In genomic region chr13:48186722-48187121, GRCh38 we compare ENCODE assay signal across 15 cellular contexts. TPM values are rescaled to one million over a fixed set of nuclear protein-coding genes. Genes with fewer than 3 reads are reported as not detected.
DNase-seq lines count a peak whose midpoint lies in the region; ATAC-seq and TF ChIP-seq lines count a peak whose summit lies in the region.
"Had no signal": no experiment of that assay in that cellular context is flagged by ENCODE, and none has a peak within 500 bp of the region (broad histone marks: within the 10 kb centered on the region; RNA-seq: fewer than 3 reads in every experiment).

No MANE protein-coding gene starts in this region.

- peak overlapping the region; percentile 58 to 61 for H3K4me3 Mint-ChIP-seq in stimulated activated naive CD8-positive, alpha-beta T cell treated with anti-CD3 and anti-CD28 coated beads, Interleukin-15, amount 100 ng/mL, for 72 hours
- peak overlapping the region in 6 of 8 donors; percentile 1 to 86 (median 72) for H3K4me3 Mint-ChIP-seq in naive B cell
- no peak overlapping the region for H3K4me3 Mint-ChIP-seq in stimulated activated naive B cell treated with anti-CD40 and anti-IgM and Interleukin-4, amounts not matched to agents 10 μg/mL and 1 μg/mL and 100 μg/mL, for 72 hours

- no peaks in the 10 kb centered on the region for H3K36me3 ChIP-seq in KOPT-K1 (ENCODE audit: insufficient read depth, low read length)
- H3K36me3 ChIP-seq in right atrium auricular region, result no peaks in the 10 kb centered on the region
- H3K36me3 ChIP-seq: BE2C had no signal

- TF ChIP-seq CTCF in right atrium auricular region (IDR thresholded peaks at IDR 0.05), result no peak

- no peaks in the 10 kb centered on the region for H3K9me3 Mint-ChIP-seq in stimulated activated naive CD8-positive, alpha-beta T cell treated with anti-CD3 and anti-CD28 coated beads, Interleukin-15, amount 100 ng/mL, for 72 hours
- H3K9me3 Mint-ChIP-seq in naive B cell, result no peaks in the 10 kb centered on the region
- no peaks in the 10 kb centered on the region for H3K9me3 Mint-ChIP-seq in stimulated activated naive B cell treated with anti-CD40 and anti-IgM and Interleukin-4, amounts not matched to agents 10 μg/mL and 1 μg/mL and 100 μg/mL, for 72 hours

- no peak for DNase-seq in stimulated activated naive CD8-positive, alpha-beta T cell treated with anti-CD3 and anti-CD28 coated beads, Interleukin-15, amount 100 ng/mL, for 72 hours
- DNase-seq in stimulated activated naive CD8-positive, alpha-beta T cell treated with anti-CD3 and anti-CD28 coated beads, Interleukin-15, Interleukin-2, amounts not matched to agents 100 U/mL and 50 U/mL, for 24 hours, result no peak
- no peak for DNase-seq in naive B cell
- DNase-seq in right atrium auricular region (ENCODE audit: low spot score), result no peak
- no peak for DNase-seq in stimulated activated naive B cell treated with anti-CD40 and anti-IgM and Interleukin-4, amounts not matched to agents 10 μg/mL and 1 μg/mL and 100 μg/mL, for 72 hours
- DNase-seq: BE2C, COR-L47, DMS153, H7, NCI-H1436, NCI-H2081 treated with DMSO at 0.1 percent for 48 hours, NCI-H524, SIG-M5 had no signal

- no peaks in the 10 kb centered on the region for H3K27me3 ChIP-seq in right atrium auricular region
- H3K27me3 ChIP-seq: BE2C had no signal

- ATAC-seq in stimulated activated naive CD8-positive, alpha-beta T cell treated with anti-CD3 and anti-CD28 coated beads, Interleukin-15, amount 100 ng/mL, for 72 hours, result no peak
- no peak for ATAC-seq in stimulated activated naive CD8-positive, alpha-beta T cell treated with anti-CD3 and anti-CD28 coated beads, Interleukin-15, Interleukin-2, amounts not matched to agents 100 U/mL and 50 U/mL, for 24 hours
- ATAC-seq in naive B cell (ENCODE audit: low read depth in 2 of 2) (no peak), HG03432 (IDR thresholded peaks at IDR 0.05; ENCODE audit: unreplicated experiment) (no peak)
- no peak for ATAC-seq in stimulated activated naive B cell treated with anti-CD40 and anti-IgM and Interleukin-4, amounts not matched to agents 10 μg/mL and 1 μg/mL and 100 μg/mL, for 72 hours (replicated peaks)

- H3K9me3 ChIP-seq in KOPT-K1 (ENCODE audit: insufficient read depth, low read length, poor library complexity, severe bottlenecking) (no peaks in the 10 kb centered on the region), right atrium auricular region (no peaks in the 10 kb centered on the region)
- H3K9me3 ChIP-seq: BE2C had no signal

- H3K4me1 ChIP-seq in right atrium auricular region, result no peaks in the 10 kb centered on the region
- H3K4me1 ChIP-seq: BE2C had no signal

- H3K4me1 Mint-ChIP-seq in stimulated activated naive CD8-positive, alpha-beta T cell treated with anti-CD3 and anti-CD28 coated beads, Interleukin-15, amount 100 ng/mL, for 72 hours, result peaks cover 69% of the 10 kb centered on the region
- peaks cover 42 to 63% (median 47%) of the 10 kb centered on the region in 3 donors for H3K4me1 Mint-ChIP-seq in naive B cell
- H3K4me1 Mint-ChIP-seq in stimulated activated naive B cell treated with anti-CD40 and anti-IgM and Interleukin-4, amounts not matched to agents 10 μg/mL and 1 μg/mL and 100 μg/mL, for 72 hours, result peaks cover 31 to 59% of the 10 kb centered on the region in 2 donors

- H3K27ac ChIP-seq in KOPT-K1 (ENCODE audit: low read depth, low read length, poor library complexity, severe bottlenecking) (peak overlapping the region; percentile 78), right atrium auricular region (no peak overlapping the region)

- no peak overlapping the region for H3K27ac Mint-ChIP-seq in stimulated activated naive CD8-positive, alpha-beta T cell treated with anti-CD3 and anti-CD28 coated beads, Interleukin-15, amount 100 ng/mL, for 72 hours
- peak overlapping the region in 3 of 6 donors; percentile 18 to 24 (median 19) for H3K27ac Mint-ChIP-seq in naive B cell
- no peak overlapping the region for H3K27ac Mint-ChIP-seq in stimulated activated naive B cell treated with anti-CD40 and anti-IgM and Interleukin-4, amounts not matched to agents 10 μg/mL and 1 μg/mL and 100 μg/mL, for 72 hours

- no peaks in the 10 kb centered on the region for H3K36me3 Mint-ChIP-seq in naive B cell
- H3K36me3 Mint-ChIP-seq in stimulated activated naive B cell treated with anti-CD40 and anti-IgM and Interleukin-4, amounts not matched to agents 10 μg/mL and 1 μg/mL and 100 μg/mL, for 72 hours, result no peaks in the 10 kb centered on the region

- no peaks in the 10 kb centered on the region for H3K27me3 Mint-ChIP-seq in stimulated activated naive CD8-positive, alpha-beta T cell treated with anti-CD3 and anti-CD28 coated beads, Interleukin-15, amount 100 ng/mL, for 72 hours
- no peaks in the 10 kb centered on the region for H3K27me3 Mint-ChIP-seq in naive B cell
- no peaks in the 10 kb centered on the region for H3K27me3 Mint-ChIP-seq in stimulated activated naive B cell treated with anti-CD40 and anti-IgM and Interleukin-4, amounts not matched to agents 10 μg/mL and 1 μg/mL and 100 μg/mL, for 72 hours

- H3K4me3 ChIP-seq in right atrium auricular region, result no peak overlapping the region

RNA-seq across cellular contexts. Expression of gene ITM2B, which starts 46.3 kb away (rescaled TPM):
- 100 to 1,000 TPM; 633 to 911 (median 766) TPM for polyA plus RNA-seq in naive B cell (ENCODE audit: low read depth in 6 of 6)
- 100 to 1,000 TPM; 495 to 570 TPM for total RNA-seq in right atrium auricular region

Comparison
In these comparisons a context has a peak if more than half of its experiments do, and no peak if none do; other contexts are left out.
1. H3K4me3 Mint-ChIP-seq: peak in stimulated activated naive CD8-positive, alpha-beta T cell treated with anti-CD3 and anti-CD28 coated beads, Interleukin-15, amount 100 ng/mL, for 72 hours (2 of 2) and naive B cell (6 of 8); none in stimulated activated naive B cell treated with anti-CD40 and anti-IgM and Interleukin-4, amounts not matched to agents 10 μg/mL and 1 μg/mL and 100 μg/mL, for 72 hours (0 of 2).